10 cellular contexts compared by ENCODE assay signal in the genomic region with DNA sequence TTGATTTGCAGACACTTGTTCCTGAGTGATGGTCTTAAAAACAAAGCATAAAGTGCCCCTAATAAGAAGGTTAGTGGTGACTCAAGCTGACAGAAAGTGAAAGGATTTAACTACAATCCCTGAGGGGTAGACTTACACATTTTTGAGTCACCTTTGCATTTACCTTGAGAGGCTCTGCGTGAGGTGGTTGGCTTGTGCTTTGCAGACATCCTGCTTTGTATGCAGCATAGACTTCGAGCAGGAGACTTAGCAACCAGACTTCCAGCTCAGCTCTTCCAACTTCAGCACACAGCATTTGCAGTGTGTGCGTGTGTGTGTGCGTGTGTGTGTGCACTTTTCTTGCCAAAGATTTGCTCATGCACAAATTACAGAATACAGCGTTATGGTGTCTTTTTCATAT.
DNase-seq lines count a peak whose midpoint lies in the region; ATAC-seq, FAIRE-seq and TF ChIP-seq lines count a peak whose summit lies in the region.
"Had no signal": no experiment of that assay in that cellular context is flagged by ENCODE, and none has a peak within 500 bp of the region (broad histone marks: within the 10 kb centered on the region; RNA-seq: fewer than 3 reads in every experiment).

No MANE protein-coding gene starts in this region.

- peak; percentile 13 for DNase-seq in GM12878 (ENCODE audit: low read depth, low spot score)
- no peak for DNase-seq in retina
- no peak for DNase-seq in left colon
- no peak for DNase-seq in NCI-H2081 (lab: John Stamatoyannopoulos, UW)
- DNase-seq in kidney glomerular epithelial cell (lab: John Stamatoyannopoulos, UW) = no peak

- in situ Hi-C loops in GM12878 (cut with MboI) = no loop called here

- 21% methylated on average over 5 of the region's 5 CpGs for WGBS in GM12878 (ENCODE audit: insufficient coverage, insufficient replicate concordance, low lambda C conversion rate, missing lambda C conversion rate)

- TF ChIP-seq POLR2A in GM12878 (IDR thresholded peaks at IDR 0.05; ENCODE audit: low read depth, low read length) = no peak

- no peak for TF ChIP-seq CTCF in GM12878 (IDR thresholded peaks at IDR 0.05 in 2 of 3, conservative IDR thresholded peaks at IDR 0.05 in 1 of 3; ENCODE audit: control insufficient read depth in 2 of 3, extremely low read depth in 1 of 3, insufficient read depth in 1 of 3, low read depth in 3 of 3, low read length in 3 of 3)

- TF ChIP-seq EP300 in GM12878 (IDR thresholded peaks at IDR 0.05; ENCODE audit: borderline replicate concordance in 1 of 2, control insufficient read depth in 1 of 2, low read depth in 2 of 2, low read length in 2 of 2) = no peak

- no peak for FAIRE-seq in GM12878 (lab: Jason Lieb, UNC)
- FAIRE-seq: H54 had no signal

- H3K4me2 ChIP-seq in GM12878 (ENCODE audit: control insufficient read depth, insufficient read depth) = peak overlapping the region; percentile 28

- TF ChIP-seq RAD21 in GM12878 (IDR thresholded peaks at IDR 0.05; ENCODE audit: insufficient read depth, low read depth, low read length) = no peak

- POLR2A ChIA-PET in GM12878 (lab: Charles Lee) = no interaction called here

- no peaks in the 10 kb centered on the region for H3K9me3 ChIP-seq in GM12878 (replicated peaks; ENCODE audit: control insufficient read depth, insufficient read depth, low read length)
- H3K9me3 ChIP-seq: thoracic aorta had no signal

- H3K27ac ChIP-seq in GM12878 (ENCODE audit: control insufficient read depth, insufficient read depth) = no peak overlapping the region
- H3K27ac ChIP-seq: thoracic aorta had no signal

- intact Hi-C loops in GM12878 (cut with micrococcal nuclease; ENCODE audit: unreplicated experiment) (loop anchor here (5.0 kb wide), 1 partner anchor 254 kb away; no protein-coding TSS in a partner anchor), left colon (cut with DNase I, micrococcal nuclease) (no loop called here)

- BruUV-seq in GM12878 (replicated peaks; lab: Mats Ljungman, UMichigan) = no TSS peak

- no peak overlapping the region for H3K9ac ChIP-seq in GM12878 (ENCODE audit: control insufficient read depth, insufficient read depth, low read length)

- H3K27me3 ChIP-seq in GM12878 (replicated peaks in 1 of 2; ENCODE audit: control insufficient read depth in 2 of 2, insufficient read depth in 2 of 2, low read length in 1 of 2) = no peaks in the 10 kb centered on the region

- 0 out of 2 replicates have a peak, but pooled peaks cover 3% of the 10 kb centered on the region for H3K4me1 ChIP-seq in GM12878 (ENCODE audit: control insufficient read depth, insufficient read depth, low read length)

- RAD21 ChIA-PET in GM12878 (lab: Charles Lee; ENCODE audit: unreplicated experiment) = interaction anchor here (1.0 kb wide), 1 partner anchor 20 kb away, joined by 3 read pairs; no protein-coding TSS in a partner anchor

- H3K79me2 ChIP-seq in GM12878 (ENCODE audit: control insufficient read depth, insufficient read depth, low read length) = no peaks in the 10 kb centered on the region

- no peak overlapping the region for H2AFZ ChIP-seq in GM12878 (ENCODE audit: control insufficient read depth, low read depth, low read length)

- H3K4me3 ChIP-seq in GM12878 = no peak overlapping the region
- H3K4me3 ChIP-seq: thoracic aorta had no signal

- H3K36me3 ChIP-seq in GM12878 (ENCODE audit: control insufficient read depth in 2 of 2, insufficient read depth in 2 of 2, low read length in 1 of 2) = no peaks in the 10 kb centered on the region; a peak in 1 of 4 replicates
- H3K36me3 ChIP-seq: thoracic aorta had no signal

- H4K20me1 ChIP-seq in GM12878 (ENCODE audit: control insufficient read depth, insufficient read depth) = no peaks in the 10 kb centered on the region

- CTCF ChIA-PET in GM12878 (lab: Yijun Ruan, JAX) = interaction anchor here (0.6 kb wide), 1 partner anchor 87 kb away, joined by 3 read pairs; no protein-coding TSS in a partner anchor

- SMC1A ChIA-PET in GM12878 (lab: Charles Lee; ENCODE audit: uncharacterized antibody, unreplicated experiment) = interaction anchor here (0.9 to 2.2 kb wide), 2 partner anchors 160 to 170 kb away, joined by 4 to 5 read pairs; a partner anchor contains a TSS

- ATAC-seq in GM18499 (IDR thresholded peaks at IDR 0.05; ENCODE audit: insufficient read depth, unreplicated experiment) (peak; percentile 91), GM19463 (IDR thresholded peaks at IDR 0.05; ENCODE audit: unreplicated experiment) (peak; percentile 88), HG03097 (IDR thresholded peaks at IDR 0.05; ENCODE audit: low FRiP score, unreplicated experiment) (peak; percentile 79), GM12878 (peak; percentile 91), left colon (no peak)

TF ChIP-seq in GM12878, 131 proteins besides CTCF, POLR2A, EP300 and RAD21 (continues in another document):
- TF ChIP-seq ZNF274 (IDR thresholded peaks at IDR 0.05; ENCODE audit: insufficient read depth, insufficient read length) (no peak), SUZ12 (IDR thresholded peaks at IDR 0.05; ENCODE audit: unreplicated experiment) (no peak), GABPA (IDR thresholded peaks at IDR 0.05; ENCODE audit: low read depth) (no peak), NFIC (IDR thresholded peaks at IDR 0.05; ENCODE audit: low read depth, low read length) (no peak), BCL11A (IDR thresholded peaks at IDR 0.05; ENCODE audit: low read depth, low read length) (no peak), SIN3A (IDR thresholded peaks at IDR 0.05; ENCODE audit: low read depth, low read length) (no peak), TARDBP (IDR thresholded peaks at IDR 0.05; ENCODE audit: borderline replicate concordance) (no peak), ATF7 (IDR thresholded peaks at IDR 0.05; ENCODE audit: low read depth) (no peak), RB1 (IDR thresholded peaks at IDR 0.05; ENCODE audit: borderline replicate concordance) (no peak), FOXK2 (IDR thresholded peaks at IDR 0.05) (no peak), KLF5 (IDR thresholded peaks at IDR 0.05; ENCODE audit: partially characterized antibody) (no peak)
- TF ChIP-seq, protein P1, sequence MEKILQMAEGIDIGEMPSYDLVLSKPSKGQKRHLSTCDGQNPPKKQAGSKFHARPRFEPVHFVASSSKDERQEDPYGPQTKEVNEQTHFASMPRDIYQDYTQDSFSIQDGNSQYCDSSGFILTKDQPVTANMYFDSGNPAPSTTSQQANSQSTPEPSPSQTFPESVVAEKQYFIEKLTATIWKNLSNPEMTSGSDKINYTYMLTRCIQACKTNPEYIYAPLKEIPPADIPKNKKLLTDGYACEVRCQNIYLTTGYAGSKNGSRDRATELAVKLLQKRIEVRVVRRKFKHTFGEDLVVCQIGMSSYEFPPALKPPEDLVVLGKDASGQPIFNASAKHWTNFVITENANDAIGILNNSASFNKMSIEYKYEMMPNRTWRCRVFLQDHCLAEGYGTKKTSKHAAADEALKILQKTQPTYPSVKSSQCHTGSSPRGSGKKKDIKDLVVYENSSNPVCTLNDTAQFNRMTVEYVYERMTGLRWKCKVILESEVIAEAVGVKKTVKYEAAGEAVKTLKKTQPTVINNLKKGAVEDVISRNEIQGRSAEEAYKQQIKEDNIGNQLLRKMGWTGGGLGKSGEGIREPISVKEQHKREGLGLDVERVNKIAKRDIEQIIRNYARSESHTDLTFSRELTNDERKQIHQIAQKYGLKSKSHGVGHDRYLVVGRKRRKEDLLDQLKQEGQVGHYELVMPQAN (conservative IDR thresholded peaks at IDR 0.05) = no peak
- TF ChIP-seq, protein P2, sequence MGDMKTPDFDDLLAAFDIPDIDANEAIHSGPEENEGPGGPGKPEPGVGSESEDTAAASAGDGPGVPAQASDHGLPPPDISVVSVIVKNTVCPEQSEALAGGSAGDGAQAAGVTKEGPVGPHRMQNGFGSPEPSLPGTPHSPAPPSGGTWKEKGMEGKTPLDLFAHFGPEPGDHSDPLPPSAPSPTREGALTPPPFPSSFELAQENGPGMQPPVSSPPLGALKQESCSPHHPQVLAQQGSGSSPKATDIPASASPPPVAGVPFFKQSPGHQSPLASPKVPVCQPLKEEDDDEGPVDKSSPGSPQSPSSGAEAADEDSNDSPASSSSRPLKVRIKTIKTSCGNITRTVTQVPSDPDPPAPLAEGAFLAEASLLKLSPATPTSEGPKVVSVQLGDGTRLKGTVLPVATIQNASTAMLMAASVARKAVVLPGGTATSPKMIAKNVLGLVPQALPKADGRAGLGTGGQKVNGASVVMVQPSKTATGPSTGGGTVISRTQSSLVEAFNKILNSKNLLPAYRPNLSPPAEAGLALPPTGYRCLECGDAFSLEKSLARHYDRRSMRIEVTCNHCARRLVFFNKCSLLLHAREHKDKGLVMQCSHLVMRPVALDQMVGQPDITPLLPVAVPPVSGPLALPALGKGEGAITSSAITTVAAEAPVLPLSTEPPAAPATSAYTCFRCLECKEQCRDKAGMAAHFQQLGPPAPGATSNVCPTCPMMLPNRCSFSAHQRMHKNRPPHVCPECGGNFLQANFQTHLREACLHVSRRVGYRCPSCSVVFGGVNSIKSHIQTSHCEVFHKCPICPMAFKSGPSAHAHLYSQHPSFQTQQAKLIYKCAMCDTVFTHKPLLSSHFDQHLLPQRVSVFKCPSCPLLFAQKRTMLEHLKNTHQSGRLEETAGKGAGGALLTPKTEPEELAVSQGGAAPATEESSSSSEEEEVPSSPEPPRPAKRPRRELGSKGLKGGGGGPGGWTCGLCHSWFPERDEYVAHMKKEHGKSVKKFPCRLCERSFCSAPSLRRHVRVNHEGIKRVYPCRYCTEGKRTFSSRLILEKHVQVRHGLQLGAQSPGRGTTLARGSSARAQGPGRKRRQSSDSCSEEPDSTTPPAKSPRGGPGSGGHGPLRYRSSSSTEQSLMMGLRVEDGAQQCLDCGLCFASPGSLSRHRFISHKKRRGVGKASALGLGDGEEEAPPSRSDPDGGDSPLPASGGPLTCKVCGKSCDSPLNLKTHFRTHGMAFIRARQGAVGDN (IDR thresholded peaks at IDR 0.05) = no peak
